ENCODE assay signal across 17 cellular contexts in the genomic region with DNA sequence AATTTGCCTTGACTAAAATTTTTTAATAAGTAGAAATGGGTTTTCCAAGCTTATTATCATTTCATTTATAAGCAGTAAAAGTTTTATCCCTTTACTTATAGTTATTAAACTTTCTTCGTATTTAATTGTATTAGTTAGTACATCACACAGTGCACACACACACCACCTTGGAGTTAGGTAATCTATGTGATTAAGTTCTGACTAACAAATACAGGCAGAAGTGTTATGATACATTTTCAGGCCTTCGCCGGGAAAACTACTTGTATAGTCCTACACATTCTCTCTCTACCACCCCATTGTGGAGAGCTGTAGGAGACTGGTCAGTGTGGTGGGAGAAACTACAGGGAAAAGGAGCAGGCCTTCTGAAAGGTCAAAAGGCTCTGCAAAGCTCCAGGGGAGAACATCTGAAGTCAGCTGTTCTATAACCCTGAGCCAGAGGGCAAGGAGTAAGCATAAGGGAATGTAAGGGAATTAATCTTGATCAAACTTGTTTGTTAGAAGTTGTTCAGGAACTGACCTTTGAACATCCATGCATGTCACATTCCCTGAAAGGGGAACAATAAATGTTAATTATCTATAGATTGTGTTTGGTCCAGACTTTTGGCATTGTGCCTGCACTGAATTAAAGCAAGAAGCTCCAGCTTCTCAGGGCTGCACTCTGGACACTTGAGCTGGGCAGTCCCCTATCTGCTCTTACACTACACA.
DNase-seq lines count a peak whose midpoint lies in the region; TF ChIP-seq lines count a peak whose summit lies in the region.
"Had no signal": no experiment of that assay in that cellular context is flagged by ENCODE, and none has a peak within 500 bp of the region (broad histone marks: within the 10 kb centered on the region; RNA-seq: fewer than 3 reads in every experiment).

No MANE protein-coding gene starts in this region.

- H3K36me3 ChIP-seq in SJCRH30 (no peaks in the 10 kb centered on the region), fibroblast of lung (ENCODE audit: control insufficient read depth, insufficient read depth, low read length) (no peaks in the 10 kb centered on the region), neural progenitor cell (no peaks in the 10 kb centered on the region)

- no peak overlapping the region for H4K5ac ChIP-seq in H9 (ENCODE audit: insufficient read length, low read depth, low read length)

- H3K4me1 Mint-ChIP-seq in H9 (0 out of 4 replicates have a peak, but pooled peaks cover 0 to 2% of the 10 kb centered on the region in 2 experiments), neural progenitor cell (peaks cover 10% of the 10 kb centered on the region), endothelial cell (ENCODE audit: unreplicated experiment) (no peaks in the 10 kb centered on the region), HFFc6 (ENCODE audit: low read depth) (no peaks in the 10 kb centered on the region)
- H3K4me1 Mint-ChIP-seq: activated naive CD8-positive, alpha-beta T cell treated with anti-CD3 and anti-CD28 coated beads, Interleukin-2, amount 50 U/mL, for 24 hours; central memory CD8-positive, alpha-beta T cell had no signal

- H3K14ac ChIP-seq in H9 (ENCODE audit: insufficient read depth, low read length), result no peak overlapping the region

- no peak overlapping the region for H3K4me3 ChIP-seq in SJCRH30
- no peak overlapping the region for H3K4me3 ChIP-seq in fibroblast of lung (replicated peaks in 1 of 4; ENCODE audit: control extremely low read depth in 1 of 4, insufficient read depth in 1 of 4, low read depth in 3 of 4, low read length in 4 of 4)
- no peak overlapping the region for H3K4me3 ChIP-seq in neural progenitor cell
- H3K4me3 ChIP-seq: SK-N-MC had no signal

- H3K27ac Mint-ChIP-seq in H9 (peak overlapping the region; percentile 8 to 65 (median 60); a peak in 3 of 7 replicates), neural progenitor cell (peak overlapping the region; percentile 86), endothelial cell (ENCODE audit: unreplicated experiment) (no peak overlapping the region), HFFc6 (no peak overlapping the region)
- H3K27ac Mint-ChIP-seq: activated naive CD8-positive, alpha-beta T cell treated with anti-CD3 and anti-CD28 coated beads, Interleukin-2, amount 50 U/mL, for 24 hours; activated T-helper 1 cell treated with anti-CD3 and anti-CD28 coated beads, Interleukin-12 subunit alpha, Interleukin-12 subunit beta, Interleukin-2, Interleukin-4 antibody, amounts not matched to agents 30 ng/mL and 10 ng/mL and 1 ng/mL, durations not matched to agents 14 hours and 24 hours and 36 hours had no signal

- H3K9me3 ChIP-seq in H9 (ENCODE audit: control insufficient read depth, low read depth, low read length), result no peaks in the 10 kb centered on the region
- peaks cover 23% of the 10 kb centered on the region for H3K9me3 ChIP-seq in SJCRH30 (replicated peaks)
- no peaks in the 10 kb centered on the region for H3K9me3 ChIP-seq in fibroblast of lung (ENCODE audit: control insufficient read depth, insufficient read depth, low read depth, low read length)
- H3K9me3 ChIP-seq in neural progenitor cell (ENCODE audit: low read depth), result no peaks in the 10 kb centered on the region

- H2AK5ac ChIP-seq in H9 (ENCODE audit: insufficient read length, low read length), result no peak overlapping the region

- H3K4me3 Mint-ChIP-seq in H9 (no peak overlapping the region), neural progenitor cell (no peak overlapping the region), endothelial cell (ENCODE audit: unreplicated experiment) (no peak overlapping the region), HFFc6 (no peak overlapping the region)
- H3K4me3 Mint-ChIP-seq: activated naive CD8-positive, alpha-beta T cell treated with anti-CD3 and anti-CD28 coated beads, Interleukin-2, amount 50 U/mL, for 24 hours; activated T-helper 1 cell treated with anti-CD3 and anti-CD28 coated beads, Interleukin-12 subunit alpha, Interleukin-12 subunit beta, Interleukin-2, Interleukin-4 antibody, amounts not matched to agents 30 ng/mL and 10 ng/mL and 1 ng/mL, durations not matched to agents 14 hours and 24 hours and 36 hours; central memory CD8-positive, alpha-beta T cell had no signal

- no peak overlapping the region for H2BK5ac ChIP-seq in H9 (ENCODE audit: insufficient read length, low read length)

- no peak overlapping the region for H3K23ac ChIP-seq in H9 (ENCODE audit: insufficient read length, low read depth, low read length)

- peaks cover 7 to 8% of the 10 kb centered on the region in 2 experiments for H3K9me3 Mint-ChIP-seq in H9
- H3K9me3 Mint-ChIP-seq in neural progenitor cell, result peaks cover 6% of the 10 kb centered on the region
- no peaks in the 10 kb centered on the region for H3K9me3 Mint-ChIP-seq in endothelial cell (ENCODE audit: unreplicated experiment)
- H3K9me3 Mint-ChIP-seq in HFFc6, result peaks cover 38% of the 10 kb centered on the region

- H3K4ac ChIP-seq in H9 (ENCODE audit: low read depth, low read length), result no peak overlapping the region

- no peak overlapping the region for H3K18ac ChIP-seq in H9 (ENCODE audit: insufficient read length, low read depth, low read length)

- no peak overlapping the region for H2BK120ac ChIP-seq in H9 (ENCODE audit: low read depth, low read length, poor library complexity, severe bottlenecking)

- no peak overlapping the region for H2BK15ac ChIP-seq in H9 (ENCODE audit: low read depth, low read length)

- H4K20me1 ChIP-seq in H9 (ENCODE audit: control insufficient read depth, insufficient read depth, insufficient read length), result no peaks in the 10 kb centered on the region
- no peaks in the 10 kb centered on the region for H4K20me1 ChIP-seq in fibroblast of lung (ENCODE audit: control insufficient read depth, extremely low read depth, insufficient read depth, low read length)
- H4K20me1 ChIP-seq in neural progenitor cell (ENCODE audit: low read depth), result no peaks in the 10 kb centered on the region

- H3K79me2 ChIP-seq in H9 (ENCODE audit: insufficient read depth, low read length), result no peaks in the 10 kb centered on the region
- H3K79me2 ChIP-seq in fibroblast of lung (ENCODE audit: control insufficient read depth, insufficient read depth, low read length), result no peaks in the 10 kb centered on the region
- H3K79me2 ChIP-seq in neural progenitor cell (ENCODE audit: low read depth), result no peaks in the 10 kb centered on the region

- no peak overlapping the region for H3K4me2 ChIP-seq in H9 (ENCODE audit: insufficient read depth, insufficient read length, low read length)
- H3K4me2 ChIP-seq in fibroblast of lung (ENCODE audit: extremely low read depth, insufficient read depth, low read length), result no peak overlapping the region
- peak overlapping the region; percentile 9 for H3K4me2 ChIP-seq in neural progenitor cell

- no peaks in the 10 kb centered on the region for H3K27me3 Mint-ChIP-seq in H9 (ENCODE audit: low read depth)
- peaks cover 3% of the 10 kb centered on the region for H3K27me3 Mint-ChIP-seq in neural progenitor cell (ENCODE audit: insufficient read depth, low read depth)
- H3K27me3 Mint-ChIP-seq in endothelial cell (ENCODE audit: unreplicated experiment), result no peaks in the 10 kb centered on the region
- H3K27me3 Mint-ChIP-seq in HFFc6 (ENCODE audit: insufficient read depth), result no peaks in the 10 kb centered on the region
- H3K27me3 Mint-ChIP-seq: activated naive CD8-positive, alpha-beta T cell treated with anti-CD3 and anti-CD28 coated beads, Interleukin-2, amount 50 U/mL, for 24 hours; central memory CD8-positive, alpha-beta T cell had no signal

- peaks cover 5 to 11% (median 5%) of the 10 kb centered on the region in 3 experiments; a peak in 6 of 7 replicates for H3K36me3 Mint-ChIP-seq in H9 (ENCODE audit: insufficient read depth in 1 of 3, low read depth in 3 of 3)
- peaks cover 9% of the 10 kb centered on the region for H3K36me3 Mint-ChIP-seq in neural progenitor cell
- peaks cover 3% of the 10 kb centered on the region for H3K36me3 Mint-ChIP-seq in endothelial cell (ENCODE audit: low read depth, unreplicated experiment)
- H3K36me3 Mint-ChIP-seq in HFFc6 (ENCODE audit: low read depth), result no peaks in the 10 kb centered on the region

- peaks cover 5% of the 10 kb centered on the region for H3F3A ChIP-seq in neural progenitor cell (ENCODE audit: low read depth)

- H3K9ac ChIP-seq in H9 (ENCODE audit: extremely low read depth, insufficient read length, low read length), result no peak overlapping the region
- H3K9ac ChIP-seq in fibroblast of lung (ENCODE audit: insufficient read depth, low read length), result no peak overlapping the region
- H3K9ac ChIP-seq in neural progenitor cell, result no peak overlapping the region

- no peak overlapping the region for H3K27ac ChIP-seq in H9 (ENCODE audit: insufficient read length, low read depth, low read length)
- no peak overlapping the region for H3K27ac ChIP-seq in SJCRH30
- no peak overlapping the region for H3K27ac ChIP-seq in fibroblast of lung (ENCODE audit: insufficient read depth, low read length)
- H3K27ac ChIP-seq in neural progenitor cell, result peak overlapping the region; percentile 65
- H3K27ac ChIP-seq: SK-N-MC had no signal

- H2AFZ ChIP-seq in H9 (ENCODE audit: low read length) (no peak overlapping the region), fibroblast of lung (ENCODE audit: low read length) (no peak overlapping the region), neural progenitor cell (replicated peaks) (no peak overlapping the region)

- no peak overlapping the region for H3K56ac ChIP-seq in H9 (ENCODE audit: insufficient read length, low read depth, low read length)

- H3K4me1 ChIP-seq in H9 (ENCODE audit: insufficient read depth, low read length) (no peaks in the 10 kb centered on the region), SJCRH30 (peaks cover 7% of the 10 kb centered on the region), fibroblast of lung (ENCODE audit: control insufficient read depth, extremely low read depth, insufficient read depth, low read length) (no peaks in the 10 kb centered on the region), neural progenitor cell (peaks cover 7% of the 10 kb centered on the region)

- DNase-seq in H9 (no peak), SJCRH30 (peak; percentile 33 to 53), fibroblast of lung (ENCODE audit: low read depth in 2 of 2) (peak; percentile 27 to 65), neural progenitor cell (ENCODE audit: low spot score) (peak; percentile 20), endothelial cell (ENCODE audit: low spot score) (no peak), HFFc6 (no peak)
- no peak for DNase-seq in stimulated activated CD4-positive, alpha-beta T cell treated with anti-CD3 and anti-CD28 coated beads, Interleukin-2, amount 100 ng/mL, for 24 hours
- DNase-seq in activated T-cell treated with anti-CD3 and anti-CD28 coated beads, Interleukin-2, amount 50 U/mL, for 1 hour, result no peak
- DNase-seq: activated CD8-positive, alpha-beta memory T cell treated with anti-CD3 and anti-CD28 coated beads for 24 hours; activated naive CD8-positive, alpha-beta T cell treated with anti-CD3 and anti-CD28 coated beads, Interleukin-2, amount 50 U/mL, for 24 hours; effector CD8-positive, alpha-beta T cell; left cardiac atrium; NCI-H1092 treated with DMSO at 0.1 percent for 48 hours; NCI-H524 treated with DMSO at 0.1 percent for 48 hours had no signal

- H2BK20ac ChIP-seq in H9 (ENCODE audit: low read depth, low read length, poor library complexity, severe bottlenecking), result no peak overlapping the region

- no peak overlapping the region for H2BK12ac ChIP-seq in H9 (ENCODE audit: insufficient read length, low read depth, low read length)

- no peak overlapping the region for H4K8ac ChIP-seq in H9 (replicated peaks; ENCODE audit: insufficient read length, low read depth, low read length)

- H3K79me1 ChIP-seq in H9 (ENCODE audit: insufficient read depth, low read depth, low read length, poor library complexity, severe bottlenecking), result no peaks in the 10 kb centered on the region

- TF ChIP-seq CTCF in H9 (conservative IDR thresholded peaks at IDR 0.05) (no peak), fibroblast of lung (conservative IDR thresholded peaks at IDR 0.05 in 1 of 2, IDR thresholded peaks at IDR 0.05 in 1 of 2; ENCODE audit: low read depth in 1 of 2, low read length in 2 of 2) (no peak), neural progenitor cell (IDR thresholded peaks at IDR 0.05) (no peak), endothelial cell (IDR thresholded peaks at IDR 0.05; ENCODE audit: unreplicated experiment) (no peak), HFFc6 (IDR thresholded peaks at IDR 0.05) (no peak)

- no peak overlapping the region for H3T11ph ChIP-seq in H9 (ENCODE audit: low read length)

- H4K91ac ChIP-seq in H9 (ENCODE audit: insufficient read length, low read depth, low read length), result no peak overlapping the region

- WGBS in H9 (ENCODE audit: extremely low coverage, insufficient read length, low lambda C conversion rate), result no CpG with 5 or more reads among the region's 3 CpGs

- H3K23me2 ChIP-seq in H9 (ENCODE audit: insufficient read length, low read depth, low read length, poor library complexity, severe bottlenecking), result no peaks in the 10 kb centered on the region

- H3K27me3 ChIP-seq in H9 (ENCODE audit: insufficient read depth, low read length) (no peaks in the 10 kb centered on the region), SJCRH30 (no peaks in the 10 kb centered on the region), fibroblast of lung (ENCODE audit: control insufficient read depth, insufficient read depth, low read length) (no peaks in the 10 kb centered on the region), neural progenitor cell (no peaks in the 10 kb centered on the region)

Comparison
In these comparisons a context has a peak if more than half of its experiments do, and no peak if none do; other contexts are left out.
1. DNase-seq: peak in SJCRH30 (2 of 2), fibroblast of lung (2 of 2) and neural progenitor cell (single experiment); none in H9 (single experiment), stimulated activated CD4-positive, alpha-beta T cell treated with anti-CD3 and anti-CD28 coated beads, Interleukin-2, amount 100 ng/mL, for 24 hours (0 of 2), endothelial cell (single experiment), HFFc6 (single experiment) and activated T-cell treated with anti-CD3 and anti-CD28 coated beads, Interleukin-2, amount 50 U/mL, for 1 hour (single experiment).
2. H3K27ac Mint-ChIP-seq: peak in H9 (3 of 3) and neural progenitor cell (single experiment); none in endothelial cell (single experiment) and HFFc6 (single experiment).